In the genomic region with DNA sequence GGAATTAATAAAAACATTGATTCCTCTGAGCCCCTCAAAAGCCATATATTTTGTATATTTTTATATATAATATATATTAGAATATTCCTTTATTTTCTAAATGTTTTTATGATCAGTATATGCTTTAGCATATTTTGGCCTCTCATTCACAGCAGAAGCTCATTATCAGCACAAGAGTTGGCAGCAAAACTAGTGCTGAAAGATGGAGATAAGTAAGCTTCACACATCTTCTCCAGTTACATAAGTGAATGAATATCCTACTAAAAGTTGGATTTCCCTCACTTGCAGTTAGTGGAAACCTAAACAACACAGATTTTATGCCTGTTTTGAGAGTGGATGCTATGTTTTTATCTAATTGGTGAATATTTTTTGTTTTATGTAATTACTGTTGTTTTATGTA, we compare ENCODE assay signal across 1 cellular context.
A peak's percentile ranks its signal among the peaks of the same experiment; 100 is the strongest.
TF ChIP-seq lines count a peak whose summit lies in the region.

No MANE protein-coding gene starts in this region.

TF ChIP-seq in K562, 482 proteins besides CTCF, POLR2A, EP300 and RAD21 (continued from another document):
- TF ChIP-seq, protein P1, sequence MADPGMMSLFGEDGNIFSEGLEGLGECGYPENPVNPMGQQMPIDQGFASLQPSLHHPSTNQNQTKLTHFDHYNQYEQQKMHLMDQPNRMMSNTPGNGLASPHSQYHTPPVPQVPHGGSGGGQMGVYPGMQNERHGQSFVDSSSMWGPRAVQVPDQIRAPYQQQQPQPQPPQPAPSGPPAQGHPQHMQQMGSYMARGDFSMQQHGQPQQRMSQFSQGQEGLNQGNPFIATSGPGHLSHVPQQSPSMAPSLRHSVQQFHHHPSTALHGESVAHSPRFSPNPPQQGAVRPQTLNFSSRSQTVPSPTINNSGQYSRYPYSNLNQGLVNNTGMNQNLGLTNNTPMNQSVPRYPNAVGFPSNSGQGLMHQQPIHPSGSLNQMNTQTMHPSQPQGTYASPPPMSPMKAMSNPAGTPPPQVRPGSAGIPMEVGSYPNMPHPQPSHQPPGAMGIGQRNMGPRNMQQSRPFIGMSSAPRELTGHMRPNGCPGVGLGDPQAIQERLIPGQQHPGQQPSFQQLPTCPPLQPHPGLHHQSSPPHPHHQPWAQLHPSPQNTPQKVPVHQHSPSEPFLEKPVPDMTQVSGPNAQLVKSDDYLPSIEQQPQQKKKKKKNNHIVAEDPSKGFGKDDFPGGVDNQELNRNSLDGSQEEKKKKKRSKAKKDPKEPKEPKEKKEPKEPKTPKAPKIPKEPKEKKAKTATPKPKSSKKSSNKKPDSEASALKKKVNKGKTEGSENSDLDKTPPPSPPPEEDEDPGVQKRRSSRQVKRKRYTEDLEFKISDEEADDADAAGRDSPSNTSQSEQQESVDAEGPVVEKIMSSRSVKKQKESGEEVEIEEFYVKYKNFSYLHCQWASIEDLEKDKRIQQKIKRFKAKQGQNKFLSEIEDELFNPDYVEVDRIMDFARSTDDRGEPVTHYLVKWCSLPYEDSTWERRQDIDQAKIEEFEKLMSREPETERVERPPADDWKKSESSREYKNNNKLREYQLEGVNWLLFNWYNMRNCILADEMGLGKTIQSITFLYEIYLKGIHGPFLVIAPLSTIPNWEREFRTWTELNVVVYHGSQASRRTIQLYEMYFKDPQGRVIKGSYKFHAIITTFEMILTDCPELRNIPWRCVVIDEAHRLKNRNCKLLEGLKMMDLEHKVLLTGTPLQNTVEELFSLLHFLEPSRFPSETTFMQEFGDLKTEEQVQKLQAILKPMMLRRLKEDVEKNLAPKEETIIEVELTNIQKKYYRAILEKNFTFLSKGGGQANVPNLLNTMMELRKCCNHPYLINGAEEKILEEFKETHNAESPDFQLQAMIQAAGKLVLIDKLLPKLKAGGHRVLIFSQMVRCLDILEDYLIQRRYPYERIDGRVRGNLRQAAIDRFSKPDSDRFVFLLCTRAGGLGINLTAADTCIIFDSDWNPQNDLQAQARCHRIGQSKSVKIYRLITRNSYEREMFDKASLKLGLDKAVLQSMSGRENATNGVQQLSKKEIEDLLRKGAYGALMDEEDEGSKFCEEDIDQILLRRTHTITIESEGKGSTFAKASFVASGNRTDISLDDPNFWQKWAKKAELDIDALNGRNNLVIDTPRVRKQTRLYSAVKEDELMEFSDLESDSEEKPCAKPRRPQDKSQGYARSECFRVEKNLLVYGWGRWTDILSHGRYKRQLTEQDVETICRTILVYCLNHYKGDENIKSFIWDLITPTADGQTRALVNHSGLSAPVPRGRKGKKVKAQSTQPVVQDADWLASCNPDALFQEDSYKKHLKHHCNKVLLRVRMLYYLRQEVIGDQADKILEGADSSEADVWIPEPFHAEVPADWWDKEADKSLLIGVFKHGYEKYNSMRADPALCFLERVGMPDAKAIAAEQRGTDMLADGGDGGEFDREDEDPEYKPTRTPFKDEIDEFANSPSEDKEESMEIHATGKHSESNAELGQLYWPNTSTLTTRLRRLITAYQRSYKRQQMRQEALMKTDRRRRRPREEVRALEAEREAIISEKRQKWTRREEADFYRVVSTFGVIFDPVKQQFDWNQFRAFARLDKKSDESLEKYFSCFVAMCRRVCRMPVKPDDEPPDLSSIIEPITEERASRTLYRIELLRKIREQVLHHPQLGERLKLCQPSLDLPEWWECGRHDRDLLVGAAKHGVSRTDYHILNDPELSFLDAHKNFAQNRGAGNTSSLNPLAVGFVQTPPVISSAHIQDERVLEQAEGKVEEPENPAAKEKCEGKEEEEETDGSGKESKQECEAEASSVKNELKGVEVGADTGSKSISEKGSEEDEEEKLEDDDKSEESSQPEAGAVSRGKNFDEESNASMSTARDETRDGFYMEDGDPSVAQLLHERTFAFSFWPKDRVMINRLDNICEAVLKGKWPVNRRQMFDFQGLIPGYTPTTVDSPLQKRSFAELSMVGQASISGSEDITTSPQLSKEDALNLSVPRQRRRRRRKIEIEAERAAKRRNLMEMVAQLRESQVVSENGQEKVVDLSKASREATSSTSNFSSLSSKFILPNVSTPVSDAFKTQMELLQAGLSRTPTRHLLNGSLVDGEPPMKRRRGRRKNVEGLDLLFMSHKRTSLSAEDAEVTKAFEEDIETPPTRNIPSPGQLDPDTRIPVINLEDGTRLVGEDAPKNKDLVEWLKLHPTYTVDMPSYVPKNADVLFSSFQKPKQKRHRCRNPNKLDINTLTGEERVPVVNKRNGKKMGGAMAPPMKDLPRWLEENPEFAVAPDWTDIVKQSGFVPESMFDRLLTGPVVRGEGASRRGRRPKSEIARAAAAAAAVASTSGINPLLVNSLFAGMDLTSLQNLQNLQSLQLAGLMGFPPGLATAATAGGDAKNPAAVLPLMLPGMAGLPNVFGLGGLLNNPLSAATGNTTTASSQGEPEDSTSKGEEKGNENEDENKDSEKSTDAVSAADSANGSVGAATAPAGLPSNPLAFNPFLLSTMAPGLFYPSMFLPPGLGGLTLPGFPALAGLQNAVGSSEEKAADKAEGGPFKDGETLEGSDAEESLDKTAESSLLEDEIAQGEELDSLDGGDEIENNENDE (IDR thresholded peaks at IDR 0.05; ENCODE audit: low read depth, low read length): no peak
- TF ChIP-seq GABPB2 (CRISPR knock-in tag; conservative IDR thresholded peaks at IDR 0.05) (no peak), BMI1 (IDR thresholded peaks at IDR 0.05; ENCODE audit: low read length) (no peak), ARID1B (IDR thresholded peaks at IDR 0.05) (peak; percentile 52; the same call in 1 of the 2 replicates), CC2D1A (IDR thresholded peaks at IDR 0.05) (no peak), ZNF232 (CRISPR knock-in tag; IDR thresholded peaks at IDR 0.05) (no peak), TEAD2 (tag; IDR thresholded peaks at IDR 0.05) (no peak), SRSF3 (IDR thresholded peaks at IDR 0.05; ENCODE audit: insufficient read depth, low read length) (no peak), NFIC (IDR thresholded peaks at IDR 0.05) (peak; percentile 54; the same call in 1 of the 2 replicates), GATAD2A (IDR thresholded peaks at IDR 0.05) (no peak), NONO (IDR thresholded peaks at IDR 0.05; ENCODE audit: low read depth in 2 of 2, low read length in 1 of 2) (no peak), MEIS2 (IDR thresholded peaks at IDR 0.05; ENCODE audit: partially characterized antibody) (peak; percentile 64), CBFA2T3 (IDR thresholded peaks at IDR 0.05) (peak; percentile 35; the same call in 1 of the 2 replicates), JUNB (CRISPR knock-in tag; conservative IDR thresholded peaks at IDR 0.05) (no peak), PTRF (tag; IDR thresholded peaks at IDR 0.05) (no peak), MEF2A (IDR thresholded peaks at IDR 0.05; ENCODE audit: control insufficient read depth, low read depth, low read length) (no peak), SRSF1 (IDR thresholded peaks at IDR 0.05; ENCODE audit: low read depth, low read length) (no peak), POLR3G (IDR thresholded peaks at IDR 0.05; ENCODE audit: extremely low read depth, insufficient read length, insufficient replicate concordance) (no peak), NR1H2 (CRISPR knock-in tag; IDR thresholded peaks at IDR 0.05) (no peak), DDX20 (tag; IDR thresholded peaks at IDR 0.05; ENCODE audit: low read depth) (no peak), FUS (optimal IDR thresholded peaks at IDR 0.05; ENCODE audit: low read depth, low read length) (no peak), ESRRB (CRISPR knock-in tag; IDR thresholded peaks at IDR 0.05; ENCODE audit: borderline replicate concordance) (no peak)
- TF ChIP-seq, protein P2, sequence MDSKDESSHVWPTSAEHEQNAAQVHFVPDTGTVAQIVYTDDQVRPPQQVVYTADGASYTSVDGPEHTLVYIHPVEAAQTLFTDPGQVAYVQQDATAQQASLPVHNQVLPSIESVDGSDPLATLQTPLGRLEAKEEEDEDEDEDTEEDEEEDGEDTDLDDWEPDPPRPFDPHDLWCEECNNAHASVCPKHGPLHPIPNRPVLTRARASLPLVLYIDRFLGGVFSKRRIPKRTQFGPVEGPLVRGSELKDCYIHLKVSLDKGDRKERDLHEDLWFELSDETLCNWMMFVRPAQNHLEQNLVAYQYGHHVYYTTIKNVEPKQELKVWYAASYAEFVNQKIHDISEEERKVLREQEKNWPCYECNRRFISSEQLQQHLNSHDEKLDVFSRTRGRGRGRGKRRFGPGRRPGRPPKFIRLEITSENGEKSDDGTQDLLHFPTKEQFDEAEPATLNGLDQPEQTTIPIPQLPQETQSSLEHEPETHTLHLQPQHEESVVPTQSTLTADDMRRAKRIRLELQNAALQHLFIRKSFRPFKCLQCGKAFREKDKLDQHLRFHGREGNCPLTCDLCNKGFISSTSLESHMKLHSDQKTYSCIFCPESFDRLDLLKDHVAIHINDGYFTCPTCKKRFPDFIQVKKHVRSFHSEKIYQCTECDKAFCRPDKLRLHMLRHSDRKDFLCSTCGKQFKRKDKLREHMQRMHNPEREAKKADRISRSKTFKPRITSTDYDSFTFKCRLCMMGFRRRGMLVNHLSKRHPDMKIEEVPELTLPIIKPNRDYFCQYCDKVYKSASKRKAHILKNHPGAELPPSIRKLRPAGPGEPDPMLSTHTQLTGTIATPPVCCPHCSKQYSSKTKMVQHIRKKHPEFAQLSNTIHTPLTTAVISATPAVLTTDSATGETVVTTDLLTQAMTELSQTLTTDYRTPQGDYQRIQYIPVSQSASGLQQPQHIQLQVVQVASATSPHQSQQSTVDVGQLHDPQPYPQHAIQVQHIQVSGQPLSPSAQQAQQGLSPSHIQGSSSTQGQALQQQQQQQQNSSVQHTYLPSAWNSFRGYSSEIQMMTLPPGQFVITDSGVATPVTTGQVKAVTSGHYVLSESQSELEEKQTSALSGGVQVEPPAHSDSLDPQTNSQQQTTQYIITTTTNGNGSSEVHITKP (IDR thresholded peaks at IDR 0.05; ENCODE audit: partially characterized antibody): no peak
- TF ChIP-seq, protein P3, sequence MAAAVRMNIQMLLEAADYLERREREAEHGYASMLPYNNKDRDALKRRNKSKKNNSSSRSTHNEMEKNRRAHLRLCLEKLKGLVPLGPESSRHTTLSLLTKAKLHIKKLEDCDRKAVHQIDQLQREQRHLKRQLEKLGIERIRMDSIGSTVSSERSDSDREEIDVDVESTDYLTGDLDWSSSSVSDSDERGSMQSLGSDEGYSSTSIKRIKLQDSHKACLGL (CRISPR knock-in tag; IDR thresholded peaks at IDR 0.05; ENCODE audit: borderline replicate concordance, poor library complexity, severe bottlenecking): no peak
- TF ChIP-seq, protein P4, sequence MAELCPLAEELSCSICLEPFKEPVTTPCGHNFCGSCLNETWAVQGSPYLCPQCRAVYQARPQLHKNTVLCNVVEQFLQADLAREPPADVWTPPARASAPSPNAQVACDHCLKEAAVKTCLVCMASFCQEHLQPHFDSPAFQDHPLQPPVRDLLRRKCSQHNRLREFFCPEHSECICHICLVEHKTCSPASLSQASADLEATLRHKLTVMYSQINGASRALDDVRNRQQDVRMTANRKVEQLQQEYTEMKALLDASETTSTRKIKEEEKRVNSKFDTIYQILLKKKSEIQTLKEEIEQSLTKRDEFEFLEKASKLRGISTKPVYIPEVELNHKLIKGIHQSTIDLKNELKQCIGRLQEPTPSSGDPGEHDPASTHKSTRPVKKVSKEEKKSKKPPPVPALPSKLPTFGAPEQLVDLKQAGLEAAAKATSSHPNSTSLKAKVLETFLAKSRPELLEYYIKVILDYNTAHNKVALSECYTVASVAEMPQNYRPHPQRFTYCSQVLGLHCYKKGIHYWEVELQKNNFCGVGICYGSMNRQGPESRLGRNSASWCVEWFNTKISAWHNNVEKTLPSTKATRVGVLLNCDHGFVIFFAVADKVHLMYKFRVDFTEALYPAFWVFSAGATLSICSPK (IDR thresholded peaks at IDR 0.05; ENCODE audit: borderline replicate concordance): no peak
- TF ChIP-seq, protein P5, sequence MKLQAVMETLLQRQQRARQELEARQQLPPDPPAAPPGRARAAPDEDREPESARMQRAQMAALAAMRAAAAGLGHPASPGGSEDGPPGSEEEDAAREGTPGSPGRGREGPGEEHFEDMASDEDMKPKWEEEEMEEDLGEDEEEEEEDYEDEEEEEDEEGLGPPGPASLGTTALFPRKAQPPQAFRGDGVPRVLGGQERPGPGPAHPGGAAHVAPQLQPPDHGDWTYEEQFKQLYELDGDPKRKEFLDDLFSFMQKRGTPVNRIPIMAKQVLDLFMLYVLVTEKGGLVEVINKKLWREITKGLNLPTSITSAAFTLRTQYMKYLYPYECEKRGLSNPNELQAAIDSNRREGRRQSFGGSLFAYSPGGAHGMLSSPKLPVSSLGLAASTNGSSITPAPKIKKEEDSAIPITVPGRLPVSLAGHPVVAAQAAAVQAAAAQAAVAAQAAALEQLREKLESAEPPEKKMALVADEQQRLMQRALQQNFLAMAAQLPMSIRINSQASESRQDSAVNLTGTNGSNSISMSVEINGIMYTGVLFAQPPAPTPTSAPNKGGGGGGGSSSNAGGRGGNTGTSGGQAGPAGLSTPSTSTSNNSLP (IDR thresholded peaks at IDR 0.05; ENCODE audit: borderline replicate concordance, low read depth, low read length): no peak
- TF ChIP-seq, protein P6, sequence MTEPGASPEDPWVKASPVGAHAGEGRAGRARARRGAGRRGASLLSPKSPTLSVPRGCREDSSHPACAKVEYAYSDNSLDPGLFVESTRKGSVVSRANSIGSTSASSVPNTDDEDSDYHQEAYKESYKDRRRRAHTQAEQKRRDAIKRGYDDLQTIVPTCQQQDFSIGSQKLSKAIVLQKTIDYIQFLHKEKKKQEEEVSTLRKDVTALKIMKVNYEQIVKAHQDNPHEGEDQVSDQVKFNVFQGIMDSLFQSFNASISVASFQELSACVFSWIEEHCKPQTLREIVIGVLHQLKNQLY (CRISPR knock-in tag; conservative IDR thresholded peaks at IDR 0.05): no peak
- TF ChIP-seq, protein P7, sequence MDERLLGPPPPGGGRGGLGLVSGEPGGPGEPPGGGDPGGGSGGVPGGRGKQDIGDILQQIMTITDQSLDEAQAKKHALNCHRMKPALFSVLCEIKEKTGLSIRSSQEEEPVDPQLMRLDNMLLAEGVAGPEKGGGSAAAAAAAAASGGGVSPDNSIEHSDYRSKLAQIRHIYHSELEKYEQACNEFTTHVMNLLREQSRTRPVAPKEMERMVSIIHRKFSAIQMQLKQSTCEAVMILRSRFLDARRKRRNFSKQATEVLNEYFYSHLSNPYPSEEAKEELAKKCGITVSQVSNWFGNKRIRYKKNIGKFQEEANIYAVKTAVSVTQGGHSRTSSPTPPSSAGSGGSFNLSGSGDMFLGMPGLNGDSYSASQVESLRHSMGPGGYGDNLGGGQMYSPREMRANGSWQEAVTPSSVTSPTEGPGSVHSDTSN (CRISPR knock-in tag; IDR thresholded peaks at IDR 0.05; ENCODE audit: low read depth): no peak
- TF ChIP-seq, protein P7 (tag; conservative IDR thresholded peaks at IDR 0.05; ENCODE audit: low read depth): peak; percentile 34; the same call in 1 of the 2 replicates
